Comparison of ENCODE assay signal across 8 cellular contexts in the genomic region with DNA sequence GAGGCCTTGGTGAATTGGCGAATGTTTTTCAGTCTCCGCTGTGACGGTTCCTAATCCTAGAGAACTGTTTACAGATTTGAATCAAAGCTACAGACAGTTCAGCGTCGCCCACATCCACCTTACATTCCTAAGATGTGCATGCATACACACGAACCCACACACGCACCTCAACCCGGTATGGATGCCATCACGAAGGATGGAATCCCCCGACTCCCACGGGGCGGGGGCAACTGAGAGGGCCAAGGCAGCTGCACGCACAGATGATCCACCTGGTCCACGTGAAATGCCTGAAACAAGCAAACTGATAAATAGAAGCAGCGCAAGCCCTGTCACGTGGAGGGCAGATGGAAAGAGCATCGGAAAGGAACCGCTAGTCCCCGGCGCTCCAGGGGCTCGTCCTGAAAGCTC. TPM values are rescaled to one million over a fixed set of nuclear protein-coding genes. Genes with fewer than 3 reads are reported as not detected.
DNase-seq lines count a peak whose midpoint lies in the region; ATAC-seq and TF ChIP-seq lines count a peak whose summit lies in the region.

No MANE protein-coding gene starts in this region.

- no peak for DNase-seq in Calu3
- peak in 1 of 2 donors; percentile 61 for DNase-seq in cardiac fibroblast (ENCODE audit: low read depth in 2 of 2)
- no peak for DNase-seq in lower lobe of right lung
- DNase-seq in stimulated activated CD8-positive, alpha-beta memory T cell treated with anti-CD3 and anti-CD28 coated beads, Interleukin-12 subunit alpha, Interleukin-12 subunit beta, amount 100 ng/mL, for 24 hours (ENCODE audit: extremely low read depth), result peak; percentile 25
- DNase-seq in NCI-H187 (lab: John Stamatoyannopoulos, UW), result no peak

- H3K4me3 ChIP-seq in HUES48 (ENCODE audit: low read depth, low read length) (peak overlapping the region; percentile 97), cardiac fibroblast (replicated peaks in 1 of 2; ENCODE audit: low read depth in 2 of 2, low read length in 2 of 2) (peak overlapping the region; percentile 74 to 77), lower lobe of right lung (peak overlapping the region; percentile 86)

- intact Hi-C loops in Calu3 (cut with micrococcal nuclease; ENCODE audit: unreplicated experiment), result loop anchor here (10.0 kb wide), 1 partner anchor 484 kb away; no protein-coding TSS in a partner anchor
- intact Hi-C loops in lower lobe of right lung (cut with DNase I), result no loop called here

- peak overlapping the region; percentile 95 for H3K4me3 Mint-ChIP-seq in Calu3 (ENCODE audit: low read depth, unreplicated experiment)

- no peak for TF ChIP-seq CTCF in Calu3 (IDR thresholded peaks at IDR 0.05; ENCODE audit: unreplicated experiment)
- TF ChIP-seq CTCF in VCaP (conservative IDR thresholded peaks at IDR 0.05), result no peak
- no peak for TF ChIP-seq CTCF in cardiac fibroblast (IDR thresholded peaks at IDR 0.05; ENCODE audit: low read depth, low read length)
- no peak for TF ChIP-seq CTCF in lower lobe of right lung (IDR thresholded peaks at IDR 0.05)

- no TSS peak for BruUV-seq in Calu3 (replicated peaks; lab: Mats Ljungman, UMichigan)

- ATAC-seq in GM21447 (IDR thresholded peaks at IDR 0.05; ENCODE audit: unreplicated experiment) (peak; percentile 45), lower lobe of right lung (peak; percentile 40 to 66)

- H3K36me3 Mint-ChIP-seq in Calu3 (ENCODE audit: insufficient read depth, unreplicated experiment), result peaks cover 16% of the 10 kb centered on the region

- H3K27me3 Mint-ChIP-seq in Calu3 (ENCODE audit: unreplicated experiment), result no peaks in the 10 kb centered on the region

- peak overlapping the region; percentile 23 for H3K9ac ChIP-seq in HUES48 (ENCODE audit: low read depth, low read length)

- peaks cover 8% of the 10 kb centered on the region; the same call in 1 of the 2 replicates for H3K4me1 ChIP-seq in HUES48 (ENCODE audit: control insufficient read depth, insufficient read depth, low read length)
- H3K4me1 ChIP-seq in lower lobe of right lung, result peaks cover 8% of the 10 kb centered on the region

- H3K9me3 ChIP-seq in HUES48 (ENCODE audit: control insufficient read depth, insufficient read depth, low read length), result no peaks in the 10 kb centered on the region
- H3K9me3 ChIP-seq in lower lobe of right lung, result no peaks in the 10 kb centered on the region

- H3K4me1 Mint-ChIP-seq in Calu3 (ENCODE audit: low read depth, unreplicated experiment), result peaks cover 26% of the 10 kb centered on the region

- H3K9me3 Mint-ChIP-seq in Calu3 (ENCODE audit: low read depth, unreplicated experiment), result no peaks in the 10 kb centered on the region

- H3K27ac ChIP-seq in HUES48 (ENCODE audit: low read depth, low read length), result peak overlapping the region; percentile 57
- H3K27ac ChIP-seq in VCaP, result peak overlapping the region; percentile 76
- H3K27ac ChIP-seq in lower lobe of right lung, result peak overlapping the region; percentile 93

- peaks cover 11% of the 10 kb centered on the region; the same call in 1 of the 2 replicates for H3K36me3 ChIP-seq in HUES48 (ENCODE audit: control insufficient read depth, insufficient read depth, low read length)
- H3K36me3 ChIP-seq in lower lobe of right lung, result peaks cover 13% of the 10 kb centered on the region

- CTCF ChIA-PET in Calu3 (lab: Charles Lee), result interaction anchor here (0.6 to 1.2 kb wide), 5 partner anchors 26 to 275 kb away, joined by 3 to 4 read pairs (median 3); no protein-coding TSS in a partner anchor

- peak overlapping the region; percentile 69 for H3K27ac Mint-ChIP-seq in Calu3 (ENCODE audit: unreplicated experiment)

- H3K27me3 ChIP-seq in HUES48 (ENCODE audit: control insufficient read depth, insufficient read depth, low read length), result no peaks in the 10 kb centered on the region
- H3K27me3 ChIP-seq in lower lobe of right lung (ENCODE audit: low read depth), result no peaks in the 10 kb centered on the region

RNA-seq across cellular contexts. Expression of gene ZMAT3, which starts 0.4 kb away (rescaled TPM):
- total RNA-seq in Calu3 (2022), result 10.5 and 12.1 TPM in 2 replicates
- 20.6 TPM for total RNA-seq in lower lobe of right lung
